In genomic region chr21:32411366-32412161, GRCh38 we compare ENCODE assay signal across 8 cellular contexts. TPM values are rescaled to one million over a fixed set of nuclear protein-coding genes. Genes with fewer than 3 reads are reported as not detected.
A peak's percentile ranks its signal among the peaks of the same experiment; 100 is the strongest.
DNase-seq lines count a peak whose midpoint lies in the region; ATAC-seq lines count a peak whose summit lies in the region.

No MANE protein-coding gene starts in this region.

- no peaks in the 10 kb centered on the region for H3K27me3 Mint-ChIP-seq in CD8-positive, alpha-beta memory T cell

- POLR2A ChIA-PET in CD8-positive, alpha-beta memory T cell (lab: Charles Lee), result interaction anchor here (0.8 to 3.2 kb wide), 9 partner anchors 8 to 201 kb away, joined by 3 to 29 read pairs (median 5); partner anchors contain the start of genes CFAP298 and URB1

- H3K9me3 Mint-ChIP-seq in CD8-positive, alpha-beta memory T cell, result no peaks in the 10 kb centered on the region

- no peaks in the 10 kb centered on the region for H3K27me3 ChIP-seq in CD8-positive, alpha-beta memory T cell (ENCODE audit: insufficient read depth, low read length, poor library complexity, severe bottlenecking)
- H3K27me3 ChIP-seq in mononuclear cell (ENCODE audit: insufficient read depth, low read length), result no peaks in the 10 kb centered on the region

- peak overlapping the region; percentile 90 to 99 (median 96) for H3K27ac Mint-ChIP-seq in CD8-positive, alpha-beta memory T cell

- no peaks in the 10 kb centered on the region for H3K36me3 ChIP-seq in CD8-positive, alpha-beta memory T cell (ENCODE audit: insufficient read depth, low read length)

- H3K4me1 ChIP-seq in CD8-positive, alpha-beta memory T cell (ENCODE audit: insufficient read depth, low read length), result peaks cover 34% of the 10 kb centered on the region
- H3K4me1 ChIP-seq in mononuclear cell (ENCODE audit: insufficient read depth, low read length), result peaks cover 26% of the 10 kb centered on the region

- peak overlapping the region; percentile 88 for H3K4me3 ChIP-seq in CD8-positive, alpha-beta memory T cell (ENCODE audit: low read length)
- H3K4me3 ChIP-seq in mononuclear cell (ENCODE audit: low read length), result peak overlapping the region; percentile 59

- H3K27ac ChIP-seq in CD8-positive, alpha-beta memory T cell (ENCODE audit: low read depth, low read length), result peak overlapping the region; percentile 90
- peak overlapping the region; percentile 78 for H3K27ac ChIP-seq in epithelial cell of prostate

- H3K9me3 ChIP-seq in CD8-positive, alpha-beta memory T cell (ENCODE audit: low read length), result no peaks in the 10 kb centered on the region
- no peaks in the 10 kb centered on the region for H3K9me3 ChIP-seq in mononuclear cell (ENCODE audit: low read depth, low read length)

- H3K4me3 Mint-ChIP-seq in CD8-positive, alpha-beta memory T cell, result peak overlapping the region; percentile 93 to 97 (median 96)

- peak; percentile 25 to 74 (median 52) for DNase-seq in CD8-positive, alpha-beta memory T cell
- DNase-seq in NCI-H2171 (lab: John Stamatoyannopoulos, UW) (peak; percentile 50), activated T-cell treated with anti-CD3 and anti-CD28 coated beads for 1 hour (ENCODE audit: low read depth) (peak; percentile 43), epithelial cell of prostate (ENCODE audit: low read depth, low spot score) (no peak), COLO829 (ENCODE audit: low spot score) (no peak)
- DNase-seq in stimulated activated CD8-positive, alpha-beta memory T cell treated with anti-CD3 and anti-CD28 coated beads, Interleukin-15, amount 100 ng/mL, for 4 hours (ENCODE audit: low read depth in 2 of 2), result peak; percentile 32 to 35

- ATAC-seq in GM19328 (IDR thresholded peaks at IDR 0.05; ENCODE audit: unreplicated experiment), result no peak

- H3K4me1 Mint-ChIP-seq in CD8-positive, alpha-beta memory T cell, result peaks cover 54 to 84% (median 68%) of the 10 kb centered on the region in 3 donors

- CTCF ChIA-PET in CD8-positive, alpha-beta memory T cell (lab: Charles Lee), result interaction anchor here (1.2 to 4.9 kb wide), 4 partner anchors 8 to 189 kb away, joined by 4 to 25 read pairs (median 7); partner anchors contain the start of gene URB1

- peaks cover 0 to 23% (median 0%) of the 10 kb centered on the region in 3 donors for H3K36me3 Mint-ChIP-seq in CD8-positive, alpha-beta memory T cell

RNA-seq across cellular contexts. Expression of gene EVA1C, which starts 0.9 kb away (rescaled TPM):
- total RNA-seq in CD8-positive, alpha-beta memory T cell, result 10 to 100 TPM; 13.4 to 16.2 TPM
- polyA plus RNA-seq in CD8-positive, alpha-beta memory T cell, result 25.8 TPM
- 4.9 TPM for total RNA-seq in mononuclear cell

RNA-seq across cellular contexts. Expression of gene URB1, which starts 18.8 kb away (rescaled TPM):
- 10 to 100 TPM; 38.9 to 39.8 TPM for total RNA-seq in CD8-positive, alpha-beta memory T cell
- 3.9 TPM for polyA plus RNA-seq in CD8-positive, alpha-beta memory T cell
- 3.5 TPM for total RNA-seq in mononuclear cell

Comparison
In these comparisons a context has a peak if more than half of its experiments do, and no peak if none do; other contexts are left out.
1. DNase-seq: peak in CD8-positive, alpha-beta memory T cell (5 of 5), NCI-H2171 (single experiment), activated T-cell treated with anti-CD3 and anti-CD28 coated beads for 1 hour (single experiment) and stimulated activated CD8-positive, alpha-beta memory T cell treated with anti-CD3 and anti-CD28 coated beads, Interleukin-15, amount 100 ng/mL, for 4 hours (2 of 2); none in epithelial cell of prostate (single experiment) and COLO829 (single experiment).